In the genomic region with DNA sequence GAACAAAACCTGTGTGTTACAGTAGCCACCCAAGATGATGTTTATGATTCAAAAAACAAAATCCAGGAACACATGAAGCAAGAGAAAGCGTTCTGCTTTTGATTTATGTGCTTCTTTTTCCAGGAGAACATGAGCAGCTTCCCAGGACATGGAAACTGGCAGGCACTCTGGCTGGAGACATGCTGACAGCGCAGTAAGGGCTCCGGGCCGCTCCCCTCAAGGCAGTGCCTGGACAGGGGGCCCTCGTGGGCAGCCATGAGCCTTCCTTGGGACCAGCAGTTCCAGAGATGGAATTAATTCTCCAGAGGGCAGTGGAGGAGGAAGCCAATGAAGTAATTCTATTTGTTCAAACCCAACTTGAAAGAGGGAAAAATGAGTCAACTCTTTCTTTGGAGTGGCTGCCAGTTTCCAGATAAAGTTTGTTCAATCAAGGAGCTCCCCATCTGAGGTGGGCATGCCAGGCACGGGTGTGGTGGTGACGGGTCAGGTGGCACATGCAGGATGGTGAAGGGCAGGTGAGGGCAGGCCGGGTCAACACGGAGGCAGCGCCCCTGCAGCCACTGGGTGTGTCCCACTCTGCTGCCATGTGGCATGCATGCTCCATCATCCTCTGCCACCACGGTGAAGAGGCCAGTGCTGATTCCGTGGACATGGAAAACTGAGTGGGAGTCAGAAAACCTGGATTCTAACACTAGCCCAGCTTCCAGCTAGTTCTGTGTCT, we compare ENCODE assay signal across 21 cellular contexts.
DNase-seq lines count a peak whose midpoint lies in the region; ATAC-seq and TF ChIP-seq lines count a peak whose summit lies in the region.
"Had no signal": no experiment of that assay in that cellular context is flagged by ENCODE, and none has a peak within 500 bp of the region (broad histone marks: within the 10 kb centered on the region; RNA-seq: fewer than 3 reads in every experiment).

No MANE protein-coding gene starts in this region.

- 97% methylated on average over 6 of the region's 12 CpGs; no CpG with 5 or more reads in 1 of the 2 experiments for WGBS in IMR-90 (ENCODE audit: extremely low coverage in 2 of 2, insufficient read length in 1 of 2), 2 experiments
- 90% methylated on average over 12 of the region's 12 CpGs for WGBS in mesenchymal stem cell

- H3K36me3 ChIP-seq in IMR-90 (ENCODE audit: control insufficient read depth, insufficient read depth, low read length) (peaks cover 4% of the 10 kb centered on the region), ascending aorta (peaks cover 30 to 62% of the 10 kb centered on the region in 2 donors), mesenchymal stem cell (ENCODE audit: control insufficient read depth in 1 of 2, insufficient read depth in 2 of 2, low read depth in 1 of 2, low read length in 2 of 2) (peaks cover 5 to 90% of the 10 kb centered on the region in 2 experiments)

- TF ChIP-seq CTCF in IMR-90 (conservative IDR thresholded peaks at IDR 0.05; ENCODE audit: low read depth, low read length) (no peak), ascending aorta (IDR thresholded peaks at IDR 0.05) (no peak)

- H2BK15ac ChIP-seq in IMR-90 (ENCODE audit: low read depth, low read length): no peak overlapping the region
- H2BK15ac ChIP-seq in mesenchymal stem cell (ENCODE audit: low read depth, poor library complexity, severe bottlenecking): no peak overlapping the region

- H2BK120ac ChIP-seq in IMR-90 (ENCODE audit: low read depth, low read length): no peak overlapping the region
- H2BK120ac ChIP-seq in mesenchymal stem cell (ENCODE audit: low read depth, low read length): no peak overlapping the region

- H3K4me3 ChIP-seq in IMR-90 (ENCODE audit: insufficient read depth, low read depth, low read length) (no peak overlapping the region), ascending aorta (no peak overlapping the region), mesenchymal stem cell (ENCODE audit: insufficient read depth in 1 of 2, low read depth in 1 of 2, low read length in 2 of 2) (no peak overlapping the region)
- H3K4me3 ChIP-seq: A549, GM12878, K562 had no signal

- TF ChIP-seq RAD21 in IMR-90 (IDR thresholded peaks at IDR 0.05; ENCODE audit: low read length): no peak

- dilution Hi-C loops in IMR-90 (cut with HindIII; ENCODE audit: low sequenced_read_pairs, unreplicated experiment): no loop called here

- in situ Hi-C loops in IMR-90 (cut with MboI; ENCODE audit: low sequenced_read_pairs): no loop called here

- no peak overlapping the region for H3K27ac ChIP-seq in IMR-90 (ENCODE audit: insufficient read depth, low read length)
- H3K27ac ChIP-seq in ascending aorta: peak overlapping the region; percentile 31 to 49
- H3K27ac ChIP-seq in mesenchymal stem cell (ENCODE audit: low read length, poor library complexity, severe bottlenecking): no peak overlapping the region
- H3K27ac ChIP-seq: A549 had no signal

- no peak overlapping the region for H3K18ac ChIP-seq in IMR-90 (ENCODE audit: low read depth, low read length)
- no peak overlapping the region for H3K18ac ChIP-seq in mesenchymal stem cell (ENCODE audit: low read depth in 1 of 2, low read length in 2 of 2)

- no TSS peak for BruUV-seq in IMR-90 (replicated peaks; lab: Mats Ljungman, UMichigan)

- peaks cover 4% of the 10 kb centered on the region; the same call in 1 of the 2 replicates for H4K20me1 ChIP-seq in IMR-90 (ENCODE audit: insufficient read depth, low read length)

- H3K27me3 Mint-ChIP-seq in activated T-cell treated with anti-CD3 and anti-CD28 coated beads, Interleukin-2, amount 50 U/mL, for 4 hours (ENCODE audit: low read depth): no peaks in the 10 kb centered on the region
- H3K27me3 Mint-ChIP-seq: CD4-positive, alpha-beta memory T cell had no signal

- H3K4me2 ChIP-seq in IMR-90 (ENCODE audit: low read depth, low read length) (no peak overlapping the region), mesenchymal stem cell (ENCODE audit: low read length, poor library complexity, severe bottlenecking) (no peak overlapping the region)
- H3K4me2 ChIP-seq: A549 had no signal

- H4K8ac ChIP-seq in IMR-90 (ENCODE audit: low read depth in 2 of 2, low read length in 2 of 2) (no peak overlapping the region), mesenchymal stem cell (ENCODE audit: low read length) (peak overlapping the region; percentile 51)

- H4K5ac ChIP-seq in IMR-90 (ENCODE audit: low read depth, low read length): no peak overlapping the region

- H3K9me3 ChIP-seq in IMR-90 (ENCODE audit: control insufficient read depth, insufficient read depth, low read length) (no peaks in the 10 kb centered on the region), ascending aorta (no peaks in the 10 kb centered on the region), mesenchymal stem cell (ENCODE audit: control insufficient read depth, low read length) (no peaks in the 10 kb centered on the region)
- H3K9me3 ChIP-seq: A549 had no signal

- intact Hi-C loops in IMR-90 (cut with micrococcal nuclease): no loop called here
- intact Hi-C loops in ascending aorta (cut with DNase I): loop anchor here (5.0 kb wide), 1 partner anchor 69 kb away; no protein-coding TSS in a partner anchor

- H3K79me1 ChIP-seq in IMR-90 (ENCODE audit: low read depth in 1 of 2, low read length in 2 of 2) (no peaks in the 10 kb centered on the region), mesenchymal stem cell (replicated peaks; ENCODE audit: low read length, poor library complexity, severe bottlenecking) (no peaks in the 10 kb centered on the region)

- H3K4me3 Mint-ChIP-seq in activated T-cell treated with anti-CD3 and anti-CD28 coated beads, Interleukin-2, amount 50 U/mL, for 4 hours: no peak overlapping the region
- H3K4me3 Mint-ChIP-seq: CD4-positive, alpha-beta memory T cell had no signal

- H4K91ac ChIP-seq in IMR-90 (ENCODE audit: insufficient read depth, low read depth, low read length) (no peak overlapping the region), mesenchymal stem cell (ENCODE audit: low read length) (no peak overlapping the region)

- H2AFZ ChIP-seq in IMR-90 (replicated peaks; ENCODE audit: low read length, poor library complexity) (no peak overlapping the region), mesenchymal stem cell (ENCODE audit: low read depth, low read length) (no peak overlapping the region)

- no peaks in the 10 kb centered on the region for H3K9me3 Mint-ChIP-seq in activated T-cell treated with anti-CD3 and anti-CD28 coated beads, Interleukin-2, amount 50 U/mL, for 4 hours

- H3K4me1 Mint-ChIP-seq in activated T-cell treated with anti-CD3 and anti-CD28 coated beads, Interleukin-2, amount 50 U/mL, for 4 hours (ENCODE audit: low read depth): peaks cover 8% of the 10 kb centered on the region

- no peak overlapping the region for H2BK20ac ChIP-seq in IMR-90 (ENCODE audit: low read depth, low read length)

- 0 out of 2 replicates have a peak, but pooled peaks cover 2% of the 10 kb centered on the region for H3K4me1 ChIP-seq in IMR-90 (ENCODE audit: control insufficient read depth, insufficient read depth, low read length)
- peaks cover 3 to 13% of the 10 kb centered on the region in 2 donors for H3K4me1 ChIP-seq in ascending aorta
- no peaks in the 10 kb centered on the region for H3K4me1 ChIP-seq in mesenchymal stem cell (ENCODE audit: control insufficient read depth, insufficient read depth, low read depth, low read length)
- H3K4me1 ChIP-seq: A549 had no signal

- no peak overlapping the region for H3K9ac ChIP-seq in IMR-90 (ENCODE audit: low read depth, low read length)
- H3K9ac ChIP-seq in mesenchymal stem cell (ENCODE audit: low read length): no peak overlapping the region

- peaks cover 48% of the 10 kb centered on the region for H3K36me3 Mint-ChIP-seq in activated T-cell treated with anti-CD3 and anti-CD28 coated beads, Interleukin-2, amount 50 U/mL, for 4 hours (ENCODE audit: insufficient read depth)

- no peak overlapping the region for H2AK9ac ChIP-seq in IMR-90 (replicated peaks; ENCODE audit: low read depth, low read length, poor library complexity)

- no peak for DNase-seq in IMR-90
- DNase-seq in ascending aorta (ENCODE audit: low spot score in 2 of 2): peak in 1 of 2 donors; percentile 81
- DNase-seq in mesenchymal stem cell: no peak
- peak; percentile 43 for DNase-seq in stromal cell of bone marrow (ENCODE audit: low read depth)
- no peak for DNase-seq in activated T-cell treated with anti-CD3 and anti-CD28 coated beads, Interleukin-2, amount 50 U/mL, for 4 hours
- no peak for DNase-seq in nucleus accumbens (lab: John Stamatoyannopoulos, UW)
- DNase-seq in NCI-H2196 treated with DMSO at 0.1 percent for 48 hours (lab: John Stamatoyannopoulos, UW; ENCODE audit: unreplicated experiment): no peak
- DNase-seq in NOMO-1 treated with dmso at 0.1 percent for 144 hours (lab: John Stamatoyannopoulos, UW; ENCODE audit: unreplicated experiment): no peak
- DNase-seq: Calu3; CD4-positive, alpha-beta memory T cell; GOT3; NCI-H1092 treated with DMSO at 0.1 percent for 48 hours; NCI-H2081; NCI-H2171 treated with DMSO at 0.1 percent for 48 hours; NCI-H446 treated with DMSO at 0.1 percent for 48 hours; NCI-H69; SHP77 treated with DMSO at 0.1 percent for 48 hours had no signal

- H2BK5ac ChIP-seq in IMR-90 (ENCODE audit: low read depth, low read length, poor library complexity, severe bottlenecking): no peak overlapping the region
- no peak overlapping the region for H2BK5ac ChIP-seq in mesenchymal stem cell (ENCODE audit: low read depth, low read length, poor library complexity, severe bottlenecking)

- CTCF ChIA-PET in IMR-90 (lab: Yijun Ruan, JAX): no interaction called here

- TF ChIP-seq POLR2A in IMR-90 (IDR thresholded peaks at IDR 0.05; ENCODE audit: low read depth, low read length): no peak

- H3K14ac ChIP-seq in IMR-90 (replicated peaks; ENCODE audit: low read depth, low read length) (no peak overlapping the region), mesenchymal stem cell (ENCODE audit: low read length in 2 of 2) (no peak overlapping the region)

- H3K4ac ChIP-seq in IMR-90 (ENCODE audit: low read depth, low read length) (no peak overlapping the region), mesenchymal stem cell (ENCODE audit: low read depth in 1 of 2, low read length in 2 of 2) (no peak overlapping the region)

- H3K9me1 ChIP-seq in IMR-90 (ENCODE audit: insufficient read depth, low read length): peaks cover 7% of the 10 kb centered on the region

- H2BK12ac ChIP-seq in mesenchymal stem cell (ENCODE audit: low read length in 2 of 2): no peak overlapping the region

- POLR2A ChIA-PET in IMR-90 (lab: Charles Lee; ENCODE audit: unreplicated experiment): no interaction called here

- no peak overlapping the region for H3K56ac ChIP-seq in IMR-90 (ENCODE audit: extremely low read depth, insufficient read depth, low read length)

- H2AK5ac ChIP-seq in IMR-90 (ENCODE audit: low read depth, low read length) (0 out of 2 replicates have a peak overlapping the region, but pooled peaks have one; percentile 7), mesenchymal stem cell (ENCODE audit: low read length, severe bottlenecking) (no peak overlapping the region)

- no peak overlapping the region for H3K23ac ChIP-seq in IMR-90 (ENCODE audit: low read depth, low read length)
- no peak overlapping the region for H3K23ac ChIP-seq in mesenchymal stem cell (ENCODE audit: low read length in 2 of 2)

- H3K27me3 ChIP-seq in IMR-90 (ENCODE audit: control insufficient read depth, insufficient read depth, low read length) (no peaks in the 10 kb centered on the region), ascending aorta (no peaks in the 10 kb centered on the region), mesenchymal stem cell (ENCODE audit: control insufficient read depth in 1 of 2, insufficient read depth in 1 of 2, low read length in 2 of 2) (no peaks in the 10 kb centered on the region)

- ATAC-seq in IMR-90 (ENCODE audit: low read depth): no peak
- no peak for ATAC-seq in activated T-cell treated with anti-CD3 and anti-CD28 coated beads, Interleukin-2, amount 50 U/mL, for 4 hours
- ATAC-seq: A549, GM12878, HCT116, K562 had no signal

Comparison
In these comparisons a context has a peak if more than half of its experiments do, and no peak if none do; other contexts are left out.
1. H3K27ac ChIP-seq: peak in ascending aorta (2 of 2); none in IMR-90 (single experiment) and mesenchymal stem cell (single experiment).